ENCODE assay signal across 30 cellular contexts in the genomic region with DNA sequence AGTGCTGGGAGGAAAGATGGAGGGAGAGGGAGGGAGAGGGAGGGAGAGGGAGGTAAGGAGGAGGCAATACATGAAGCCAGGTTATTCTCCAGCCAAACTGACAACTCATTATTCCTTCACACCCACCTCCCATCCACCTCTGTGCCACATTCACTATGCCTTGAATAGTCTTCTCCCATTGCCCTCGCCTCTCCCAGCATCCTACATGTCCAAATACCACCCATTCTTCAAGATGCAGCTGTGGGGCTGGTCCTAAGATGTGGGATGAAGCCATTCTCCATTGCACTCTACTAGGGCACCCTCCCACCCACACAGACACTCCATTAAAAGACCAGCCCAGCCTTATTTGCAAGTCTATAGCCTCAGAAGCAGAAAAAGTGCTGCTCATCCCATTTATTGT.
"Had no signal": no experiment of that assay in that cellular context is flagged by ENCODE, and none has a peak within 500 bp of the region (broad histone marks: within the 10 kb centered on the region; RNA-seq: fewer than 3 reads in every experiment).

No MANE protein-coding gene starts in this region.

- DNase-seq: activated effector memory CD4-positive, alpha-beta T cell treated with anti-CD3 and anti-CD28 coated beads, Interleukin-2, amount 50 U/mL, for 16 hours; activated effector memory CD4-positive, alpha-beta T cell treated with Interleukin-2 at 50 U/mL for 16 hours; activated gamma-delta T cell; activated gamma-delta T cell treated with Interleukin-2 at 50 U/mL for 16 hours; activated naive CD4-positive, alpha-beta T cell; activated naive CD4-positive, alpha-beta T cell treated with anti-CD3 and anti-CD28 coated beads for 36 hours; activated naive CD4-positive, alpha-beta T cell treated with anti-CD3 and anti-CD28 coated beads, Interleukin-2, amount 10 ng/mL, durations not matched to agents 7 days and 5 days; activated naive CD4-positive, alpha-beta T cell treated with anti-CD3 and anti-CD28 coated beads, Interleukin-2, amount 50 U/mL, for 16 hours; activated naive CD4-positive, alpha-beta T cell treated with Interleukin-2 at 50 U/mL for 16 hours; activated naive CD8-positive, alpha-beta T cell treated with anti-CD3 and anti-CD28 coated beads for 36 hours; activated naive CD8-positive, alpha-beta T cell treated with anti-CD3 and anti-CD28 coated beads, Interleukin-2, amount 10 ng/mL, durations not matched to agents 7 days and 5 days; activated naive CD8-positive, alpha-beta T cell treated with anti-CD3 and anti-CD28 coated beads, Interleukin-2, amount 50 U/mL, for 24 hours; activated T-cell treated with anti-CD3 and anti-CD28 coated beads, Interleukin-2, amount 50 U/mL, for 1 hour; activated T-cell treated with anti-CD3 and anti-CD28 coated beads, Interleukin-2, amount 50 U/mL, for 24 hours; activated T-cell treated with anti-CD3 and anti-CD28 coated beads, Interleukin-2, amount 50 U/mL, for 4 hours; activated T-cell treated with anti-CD3 and anti-CD28 coated beads, Interleukin-2, amount 50 U/mL, for 48 hours; activated T-cell treated with anti-CD3 and anti-CD28 coated beads, Interleukin-2, amount 50 U/mL, for 72 hours; adrenal gland; amniotic stem cell; amygdala; anterior cingulate cortex; aorta; body of pancreas; brain microvascular endothelial cell; caudate nucleus; central memory CD4-positive, alpha-beta T cell; cerebellar nuclear complex had no signal

- H3K36me3 ChIP-seq: adrenal gland, ascending aorta, brain microvascular endothelial cell, breast epithelium, cardiac muscle cell had no signal

- H3K9me3 ChIP-seq: adrenal gland, ascending aorta, body of pancreas, breast epithelium had no signal

- H3K27ac ChIP-seq: adrenal gland, ascending aorta, body of pancreas, brain microvascular endothelial cell, breast epithelium, cardiac muscle cell had no signal

- H3K4me3 ChIP-seq: adrenal gland, ascending aorta, body of pancreas, breast epithelium, cardiac muscle cell had no signal

- H3K4me1 ChIP-seq: adrenal gland, ascending aorta, body of pancreas, breast epithelium had no signal

- H3K27me3 ChIP-seq: ascending aorta, body of pancreas, brain microvascular endothelial cell, breast epithelium, cardiac muscle cell had no signal
